In genomic region chr14:38125484-38125912, GRCh38 we compare ENCODE assay signal across 1 cellular context.
TF ChIP-seq lines count a peak whose summit lies in the region.

No MANE protein-coding gene starts in this region.

TF ChIP-seq in GM23338, 12 proteins besides CTCF, POLR2A, EP300 and RAD21 (continued from another document):
- TF ChIP-seq ZNF462 (CRISPR knock-in tag; IDR thresholded peaks at IDR 0.05) = no peak
